Comparison of ENCODE assay signal across 24 cellular contexts in the genomic region with DNA sequence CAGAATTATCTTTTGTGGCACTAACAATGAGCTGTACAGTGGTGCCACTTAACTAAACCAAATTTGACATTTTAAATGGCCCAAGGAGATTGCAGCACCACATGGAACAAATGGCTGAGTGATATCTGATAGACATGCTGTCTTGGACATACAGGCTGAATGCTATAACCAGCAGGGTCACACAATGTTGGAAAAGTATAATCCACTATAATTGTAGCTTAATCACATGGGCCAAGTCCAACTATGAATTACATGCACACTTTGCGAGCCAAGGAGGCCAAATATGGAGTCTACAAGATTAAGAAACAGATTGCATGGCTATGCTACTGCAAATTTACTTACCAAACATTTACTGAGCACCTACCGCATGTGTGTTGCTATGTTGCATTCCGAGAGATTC.
"Had no signal": no experiment of that assay in that cellular context is flagged by ENCODE, and none has a peak within 500 bp of the region (broad histone marks: within the 10 kb centered on the region; RNA-seq: fewer than 3 reads in every experiment).

No MANE protein-coding gene starts in this region.

- H3K4me3 Mint-ChIP-seq: dendritic cell treated with granulocyte-macrophage colony-stimulating factor and Interleukin-4, amounts not matched to agents 40 ng/mL and 50 ng/mL, for 4 days; effector memory CD8-positive, alpha-beta T cell; endodermal cell; immature natural killer cell; mesothelial cell of epicardium; naive B cell had no signal

- H3K27me3 Mint-ChIP-seq: dendritic cell treated with granulocyte-macrophage colony-stimulating factor and Interleukin-4, amounts not matched to agents 40 ng/mL and 50 ng/mL, for 4 days had no signal

- H3K9me3 ChIP-seq: colonic mucosa, gastroesophageal sphincter, heart left ventricle, left lung, lower lobe of right lung, mucosa of descending colon had no signal

- H3K27ac Mint-ChIP-seq: dendritic cell treated with granulocyte-macrophage colony-stimulating factor and Interleukin-4, amounts not matched to agents 40 ng/mL and 50 ng/mL, for 4 days; effector memory CD8-positive, alpha-beta T cell; endodermal cell; immature natural killer cell; mesothelial cell of epicardium; naive B cell had no signal

- DNase-seq: colonic mucosa; cortex of kidney; effector CD8-positive, alpha-beta T cell; effector memory CD8-positive, alpha-beta T cell; endodermal cell; erythroblast; foreskin keratinocyte; heart left ventricle; hypothalamus; immature natural killer cell; kidney; kidney glomerular epithelial cell; left lung; left ventricle myocardium superior; lower lobe of right lung; mesenchymal stem cell; mucosa of descending colon; naive B cell had no signal

- H3K9me3 Mint-ChIP-seq: dendritic cell treated with granulocyte-macrophage colony-stimulating factor and Interleukin-4, amounts not matched to agents 40 ng/mL and 50 ng/mL, for 4 days; effector memory CD8-positive, alpha-beta T cell; endodermal cell; immature natural killer cell; mesothelial cell of epicardium; naive B cell had no signal

- H3K4me1 ChIP-seq: colonic mucosa, foreskin keratinocyte, gastroesophageal sphincter, heart left ventricle, left lung, lower lobe of right lung had no signal

- H3K4me3 ChIP-seq: colonic mucosa, gastroesophageal sphincter, heart left ventricle, hepatocyte, left lung, lower lobe of right lung, mucosa of descending colon had no signal

- H3K27me3 ChIP-seq: colonic mucosa, foreskin keratinocyte, gastroesophageal sphincter, hepatocyte, left lung had no signal

- H3K4me1 Mint-ChIP-seq: naive B cell had no signal

- ATAC-seq: effector memory CD8-positive, alpha-beta T cell; esophagus mucosa; foreskin keratinocyte; gastroesophageal sphincter; heart left ventricle; left lung; left ventricle myocardium superior; lower lobe of right lung; mucosa of descending colon had no signal

- H3K36me3 Mint-ChIP-seq: mesothelial cell of epicardium, naive B cell had no signal

- H3K36me3 ChIP-seq: colonic mucosa, heart left ventricle, left lung had no signal

- H3K27ac ChIP-seq: colonic mucosa, epithelial cell of prostate, foreskin keratinocyte, gastroesophageal sphincter, heart left ventricle, hepatocyte, left lung, lower lobe of right lung had no signal
